Comparison of ENCODE assay signal across 8 cellular contexts in genomic region chr6:46221221-46221793, GRCh38. TPM values are rescaled to one million over a fixed set of nuclear protein-coding genes. Genes with fewer than 3 reads are reported as not detected.
DNase-seq lines count a peak whose midpoint lies in the region; TF ChIP-seq lines count a peak whose summit lies in the region.

No MANE protein-coding gene starts in this region.

- no peaks in the 10 kb centered on the region for H3K9me3 Mint-ChIP-seq in activated T-cell treated with anti-CD3 and anti-CD28 coated beads, Interleukin-2, amount 50 U/mL, for 24 hours
- H3K9me3 Mint-ChIP-seq in IgD-negative memory B cell (peaks cover 0 to 1% (median 0%) of the 10 kb centered on the region in 3 donors), endothelial cell (ENCODE audit: unreplicated experiment) (no peaks in the 10 kb centered on the region)

- DNase-seq in activated T-cell treated with anti-CD3 and anti-CD28 coated beads, Interleukin-2, amount 50 U/mL, for 24 hours, result no peak
- no peak for DNase-seq in activated T-cell treated with anti-CD3 and anti-CD28 coated beads, Interleukin-2, amount 50 U/mL, for 1 hour
- DNase-seq in GM23248 (peak; percentile 72), OCI-M1 (lab: John Stamatoyannopoulos, UW) (peak; percentile 82), endothelial cell (ENCODE audit: low spot score) (peak; percentile 20), middle frontal gyrus (ENCODE audit: extremely low spot score, low spot score) (peak; percentile 44), activated gamma-delta T cell treated with Interleukin-2 at 50 U/mL for 16 hours (no peak)

- no peaks in the 10 kb centered on the region for H3F3A ChIP-seq in GM23248 (ENCODE audit: insufficient read depth)

- no peak overlapping the region for H3K4me3 Mint-ChIP-seq in activated T-cell treated with anti-CD3 and anti-CD28 coated beads, Interleukin-2, amount 50 U/mL, for 24 hours
- H3K4me3 Mint-ChIP-seq in IgD-negative memory B cell, result peak overlapping the region in 1 of 4 donors; percentile 0
- no peak overlapping the region for H3K4me3 Mint-ChIP-seq in endothelial cell (ENCODE audit: unreplicated experiment)

- peak overlapping the region; percentile 89 for H3K27ac Mint-ChIP-seq in activated T-cell treated with anti-CD3 and anti-CD28 coated beads, Interleukin-2, amount 50 U/mL, for 24 hours
- H3K27ac Mint-ChIP-seq in IgD-negative memory B cell (peak overlapping the region; percentile 28 to 77 (median 69)), endothelial cell (ENCODE audit: unreplicated experiment) (no peak overlapping the region)

- no peaks in the 10 kb centered on the region for H3K4me1 ChIP-seq in GM23248 (ENCODE audit: insufficient read depth)

- H3K9me2 ChIP-seq in GM23248 (ENCODE audit: insufficient read depth), result no peaks in the 10 kb centered on the region

- H3K4me3 ChIP-seq in GM23248, result no peak overlapping the region

- in situ Hi-C loops in GM23248 (cut with MboI), result loop anchor here (5.0 to 25.0 kb wide), 2 partner anchors 186 to 391 kb away; no protein-coding TSS in a partner anchor

- WGBS in GM23248 (ENCODE audit: low coverage in 1 of 2, low lambda C conversion rate in 2 of 2, missing lambda C conversion rate in 2 of 2), 2 experiments, result 48 to 49% methylated on average over 4 of the region's 4 CpGs

- no peak overlapping the region for H3K27ac ChIP-seq in GM23248

- no peak overlapping the region for H2AFZ ChIP-seq in GM23248

- H3K36me3 ChIP-seq in GM23248 (ENCODE audit: low read depth), result no peaks in the 10 kb centered on the region

- peaks cover 20% of the 10 kb centered on the region for H3K27me3 Mint-ChIP-seq in activated T-cell treated with anti-CD3 and anti-CD28 coated beads, Interleukin-2, amount 50 U/mL, for 24 hours
- H3K27me3 Mint-ChIP-seq in IgD-negative memory B cell, result no peaks in the 10 kb centered on the region
- peaks cover 1% of the 10 kb centered on the region for H3K27me3 Mint-ChIP-seq in endothelial cell (ENCODE audit: unreplicated experiment)

- H3K4me1 Mint-ChIP-seq in activated T-cell treated with anti-CD3 and anti-CD28 coated beads, Interleukin-2, amount 50 U/mL, for 24 hours (ENCODE audit: low read depth), result peaks cover 35% of the 10 kb centered on the region
- H3K4me1 Mint-ChIP-seq in IgD-negative memory B cell (peaks cover 31 to 36% (median 34%) of the 10 kb centered on the region in 3 donors), endothelial cell (ENCODE audit: unreplicated experiment) (no peaks in the 10 kb centered on the region)

- H4K20me1 ChIP-seq in GM23248 (ENCODE audit: insufficient read depth), result no peaks in the 10 kb centered on the region

- H3K79me2 ChIP-seq in GM23248 (ENCODE audit: insufficient read depth), result no peaks in the 10 kb centered on the region

- H3K9me3 ChIP-seq in GM23248 (ENCODE audit: low read depth), result no peaks in the 10 kb centered on the region

- H3K27me3 ChIP-seq in GM23248 (replicated peaks; ENCODE audit: insufficient read depth), result no peaks in the 10 kb centered on the region

- H3K4me2 ChIP-seq in GM23248 (ENCODE audit: unreplicated experiment), result no peak overlapping the region

- TF ChIP-seq CTCF in endothelial cell (IDR thresholded peaks at IDR 0.05; ENCODE audit: unreplicated experiment), result peak; percentile 42

- H3K9ac ChIP-seq in GM23248, result no peak overlapping the region

- no peaks in the 10 kb centered on the region for H3K36me3 Mint-ChIP-seq in activated T-cell treated with anti-CD3 and anti-CD28 coated beads, Interleukin-2, amount 50 U/mL, for 24 hours (ENCODE audit: low read depth)
- H3K36me3 Mint-ChIP-seq in IgD-negative memory B cell (peaks cover 2% of the 10 kb centered on the region), endothelial cell (ENCODE audit: low read depth, unreplicated experiment) (no peaks in the 10 kb centered on the region)

RNA-seq across cellular contexts. Expression of gene ENPP5, which starts 50.5 kb away (rescaled TPM):
- 0.51 TPM in 1 of 2 replicates, not detected in the other for total RNA-seq in GM23248 (2014; rRNA removed; shearing (Covaris generic))
- 0.11 and 0.24 TPM in 2 replicates for polyA plus RNA-seq in GM23248 (2016; fragmentation: Nextera tagmentation; extraction: Ambion mirVana)
- 1.7 TPM for polyA plus RNA-seq in IgD-negative memory B cell
- total RNA-seq in endothelial cell (ENCODE audit: unreplicated experiment), result 4.8 TPM

Comparison
In these comparisons a context has a peak if more than half of its experiments do, and no peak if none do; other contexts are left out.
1. DNase-seq: peak in GM23248 (single experiment), OCI-M1 (single experiment), endothelial cell (single experiment) and middle frontal gyrus (single experiment); none in activated T-cell treated with anti-CD3 and anti-CD28 coated beads, Interleukin-2, amount 50 U/mL, for 24 hours (single experiment), activated T-cell treated with anti-CD3 and anti-CD28 coated beads, Interleukin-2, amount 50 U/mL, for 1 hour (single experiment) and activated gamma-delta T cell treated with Interleukin-2 at 50 U/mL for 16 hours (single experiment).